ENCODE assay signal across 32 cellular contexts in the genomic region with DNA sequence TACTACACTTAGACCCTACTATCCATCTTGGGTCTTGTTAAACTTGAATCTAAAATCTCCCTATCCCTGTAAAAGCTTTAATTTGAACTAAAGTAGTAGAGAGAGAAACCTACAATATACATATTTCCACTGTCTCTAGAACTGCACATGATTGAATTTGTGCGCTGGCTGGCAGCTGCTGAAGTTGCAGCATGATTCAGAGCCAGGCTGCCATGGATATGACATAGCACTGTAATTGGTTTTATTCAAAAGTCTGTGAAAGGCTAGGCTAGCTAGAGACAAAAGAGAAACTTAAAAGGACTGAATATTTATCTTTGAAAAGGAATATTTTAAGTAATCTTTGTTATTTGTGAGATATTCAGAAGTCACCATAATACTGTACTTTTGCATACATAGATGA. TPM values are rescaled to one million over a fixed set of nuclear protein-coding genes. Genes with fewer than 3 reads are reported as not detected.
DNase-seq lines count a peak whose midpoint lies in the region; ATAC-seq, FAIRE-seq and TF ChIP-seq lines count a peak whose summit lies in the region.
"Had no signal": no experiment of that assay in that cellular context is flagged by ENCODE, and none has a peak within 500 bp of the region (broad histone marks: within the 10 kb centered on the region; RNA-seq: fewer than 3 reads in every experiment).

No MANE protein-coding gene starts in this region.

- H3F3A ChIP-seq in smooth muscle cell (ENCODE audit: low read depth), result peaks cover 12% of the 10 kb centered on the region

- 26% methylated on average over 1 of the region's 1 CpG for WGBS in smooth muscle cell (ENCODE audit: low lambda C conversion rate)
- 84% methylated on average over 1 of the region's 1 CpG for WGBS in esophagus muscularis mucosa

- H3K9me3 ChIP-seq in smooth muscle cell (replicated peaks; ENCODE audit: low read depth) (no peaks in the 10 kb centered on the region), esophagus muscularis mucosa (no peaks in the 10 kb centered on the region)
- H3K9me3 ChIP-seq: right atrium auricular region, SJSA1, spleen, stomach, thyroid gland, vagina had no signal

- no peaks in the 10 kb centered on the region for H3K27me3 ChIP-seq in smooth muscle cell (ENCODE audit: low read depth)
- no peaks in the 10 kb centered on the region for H3K27me3 ChIP-seq in esophagus muscularis mucosa
- H3K27me3 ChIP-seq: right atrium auricular region, SJSA1, spleen, stomach, thyroid gland, vagina had no signal

- DNase-seq in NCI-H2227 (lab: John Stamatoyannopoulos, UW; ENCODE audit: unreplicated experiment), result peak; percentile 1
- no peak for DNase-seq in NCI-H2227 treated with DMSO at 0.1 percent for 48 hours (lab: John Stamatoyannopoulos, UW)
- DNase-seq in astrocyte of the hippocampus (ENCODE audit: low read depth, low spot score), result peak; percentile 49
- DNase-seq in frontal cortex (ENCODE audit: low spot score in 2 of 2), result no peak
- no peak for DNase-seq in smooth muscle cell (lab: John Stamatoyannopoulos, UW; ENCODE audit: unreplicated experiment)
- no peak for DNase-seq in DMS53 treated with DMSO at 0.1 percent for 48 hours (lab: John Stamatoyannopoulos, UW; ENCODE audit: unreplicated experiment)
- no peak for DNase-seq in esophagus muscularis mucosa (ENCODE audit: extremely low spot score)
- DNase-seq: activated CD4-positive, alpha-beta T cell treated with anti-CD3 and anti-CD28 coated beads for 48 hours; activated effector memory CD4-positive, alpha-beta T cell treated with Interleukin-2 at 50 U/mL for 16 hours; activated T-cell treated with anti-CD3 and anti-CD28 coated beads, Interleukin-2, amount 50 U/mL, for 1 hour; aorta; CD4-positive, CD25-positive, alpha-beta regulatory T cell; HFFc6; immature natural killer cell; left colon; NCI-H1092; NCI-H1930; NCI-H345; NCI-H774; spleen; stimulated activated CD4-positive, alpha-beta T cell treated with anti-CD3 and anti-CD28 coated beads, Interleukin-2, amount 100 ng/mL, for 24 hours; stimulated activated CD8-positive, alpha-beta memory T cell treated with anti-CD3 and anti-CD28 coated beads, Interleukin-4, amount 100 ng/mL, for 48 hours; stomach; thyroid gland had no signal

- H3K9ac ChIP-seq in smooth muscle cell (ENCODE audit: low read depth), result no peak overlapping the region

- H3K27ac ChIP-seq in smooth muscle cell (ENCODE audit: low read depth) (peak overlapping the region; percentile 37), esophagus muscularis mucosa (replicated peaks in 1 of 4) (no peak overlapping the region)
- H3K27ac ChIP-seq: right atrium auricular region, SJSA1, spleen, stomach, vagina had no signal

- no peak for TF ChIP-seq EP300 in esophagus muscularis mucosa (IDR thresholded peaks at IDR 0.05)

- H3K4me3 ChIP-seq in smooth muscle cell (no peak overlapping the region), esophagus muscularis mucosa (no peak overlapping the region)
- H3K4me3 ChIP-seq: right atrium auricular region, SJSA1, spleen, stomach, thyroid gland, vagina had no signal

- no peak for TF ChIP-seq POLR2A in esophagus muscularis mucosa (IDR thresholded peaks at IDR 0.05; ENCODE audit: low read depth)

- H3K4me2 ChIP-seq in smooth muscle cell, result peak overlapping the region; percentile 37

- peak overlapping the region; percentile 48 for H2AFZ ChIP-seq in smooth muscle cell (ENCODE audit: low read depth)

- H3K36me3 ChIP-seq in smooth muscle cell (ENCODE audit: low read depth) (no peaks in the 10 kb centered on the region), esophagus muscularis mucosa (no peaks in the 10 kb centered on the region)
- H3K36me3 ChIP-seq: right atrium auricular region, SJSA1, spleen, stomach, thyroid gland, vagina had no signal

- no peaks in the 10 kb centered on the region for H3K79me2 ChIP-seq in smooth muscle cell (ENCODE audit: low read depth)

- intact Hi-C loops in esophagus muscularis mucosa (cut with DNase I), result no loop called here

- ATAC-seq in HG02852 (IDR thresholded peaks at IDR 0.05; ENCODE audit: unreplicated experiment), result no peak
- ATAC-seq: esophagus mucosa, left colon had no signal

- no peaks in the 10 kb centered on the region for H4K20me1 ChIP-seq in smooth muscle cell (ENCODE audit: low read depth)

- H3K4me1 ChIP-seq in smooth muscle cell (ENCODE audit: low read depth) (peaks cover 4% of the 10 kb centered on the region), esophagus muscularis mucosa (peaks cover 0 to 4% (median 0%) of the 10 kb centered on the region in 4 donors)
- H3K4me1 ChIP-seq: right atrium auricular region, SJSA1, spleen, vagina had no signal

- TF ChIP-seq CTCF in smooth muscle cell (IDR thresholded peaks at IDR 0.05; ENCODE audit: borderline replicate concordance, insufficient read depth, poor library complexity, severe bottlenecking) (no peak), esophagus muscularis mucosa (IDR thresholded peaks at IDR 0.05) (no peak)

- FAIRE-seq in frontal cortex (lab: Jason Lieb, UNC), result peak; percentile 26
- FAIRE-seq: D721Med had no signal

RNA-seq across cellular contexts. Expression of a gene that starts 25.6 kb away (rescaled TPM):
- total RNA-seq in frontal cortex (1.6 TPM), smooth muscle cell (1.5 and 2.7 TPM in 2 replicates), esophagus muscularis mucosa (under 1 TPM in 3 of 4 donors, not detected in 1; 0.13 to 0.34 (median 0.33) TPM)
- 0.26 TPM in 1 of 2 replicates, not detected in the other for polyA plus RNA-seq in smooth muscle cell
- total RNA-seq: A172; activated CD8-positive, alpha-beta memory T cell treated with anti-CD3 and anti-CD28 coated beads for 36 hours; CD4-positive, CD25-positive, alpha-beta regulatory T cell; HFFc6; SJSA1 had no signal
- polyA plus RNA-seq: aorta; CD4-positive, CD25-positive, alpha-beta regulatory T cell; immature natural killer cell had no signal

Comparison
In these comparisons a context has a peak if more than half of its experiments do, and no peak if none do; other contexts are left out.
1. DNase-seq: peak in NCI-H2227 (single experiment) and astrocyte of the hippocampus (single experiment); none in NCI-H2227 treated with DMSO at 0.1 percent for 48 hours (single experiment), frontal cortex (0 of 2), smooth muscle cell (single experiment), DMS53 treated with DMSO at 0.1 percent for 48 hours (single experiment) and esophagus muscularis mucosa (single experiment).